Comparison of ENCODE assay signal across 8 cellular contexts in genomic region chr2:72973566-72974435, GRCh38. TPM values are rescaled to one million over a fixed set of nuclear protein-coding genes. Genes with fewer than 3 reads are reported as not detected.
A peak's percentile ranks its signal among the peaks of the same experiment; 100 is the strongest.
DNase-seq lines count a peak whose midpoint lies in the region; ATAC-seq and TF ChIP-seq lines count a peak whose summit lies in the region.

No MANE protein-coding gene starts in this region.

- H3K4me1 ChIP-seq in naive thymus-derived CD4-positive, alpha-beta T cell (ENCODE audit: control insufficient read depth in 2 of 2, insufficient read depth in 2 of 2, low read length in 2 of 2) = no peaks in the 10 kb centered on the region
- no peaks in the 10 kb centered on the region for H3K4me1 ChIP-seq in aorta (ENCODE audit: control insufficient read depth in 1 of 2, insufficient read depth in 2 of 2, low read length in 2 of 2)

- no peaks in the 10 kb centered on the region for H3K27me3 Mint-ChIP-seq in activated B cell treated with CpG ODN at 0.5 μM for 24 hours
- peaks cover 0 to 7% (median 0%) of the 10 kb centered on the region in 5 donors for H3K27me3 Mint-ChIP-seq in naive thymus-derived CD4-positive, alpha-beta T cell

- POLR2A ChIA-PET in activated B cell treated with CpG ODN at 0.5 μM for 24 hours (lab: Charles Lee) = no interaction called here
- POLR2A ChIA-PET in naive thymus-derived CD4-positive, alpha-beta T cell (lab: Charles Lee) = no interaction called here

- H3K27ac Mint-ChIP-seq in activated B cell treated with CpG ODN at 0.5 μM for 24 hours = no peak overlapping the region
- H3K27ac Mint-ChIP-seq in naive thymus-derived CD4-positive, alpha-beta T cell = no peak overlapping the region

- 61% methylated on average over 12 of the region's 12 CpGs for WGBS in aorta, 2 donors

- H3K27me3 ChIP-seq in naive thymus-derived CD4-positive, alpha-beta T cell (ENCODE audit: control insufficient read depth in 2 of 2, insufficient read depth in 2 of 2, low read length in 2 of 2) = no peaks in the 10 kb centered on the region
- no peaks in the 10 kb centered on the region for H3K27me3 ChIP-seq in aorta (ENCODE audit: control insufficient read depth in 1 of 2, insufficient read depth in 2 of 2, low read length in 1 of 2)

- CTCF ChIA-PET in activated B cell treated with CpG ODN at 0.5 μM for 24 hours (lab: Charles Lee) = interaction anchor here (0.6 to 2.4 kb wide), 5 partner anchors 17 to 203 kb away, joined by 3 to 19 read pairs (median 7); partner anchors contain the start of gene SFXN5
- CTCF ChIA-PET in naive thymus-derived CD4-positive, alpha-beta T cell (lab: Charles Lee) = interaction anchor here (0.7 to 1.4 kb wide), 5 partner anchors 12 to 203 kb away, joined by 3 to 6 read pairs (median 4); no protein-coding TSS in a partner anchor

- no peaks in the 10 kb centered on the region for H3K9me3 Mint-ChIP-seq in activated B cell treated with CpG ODN at 0.5 μM for 24 hours
- no peaks in the 10 kb centered on the region for H3K9me3 Mint-ChIP-seq in naive thymus-derived CD4-positive, alpha-beta T cell

- no peak for DNase-seq in AG09319 (ENCODE audit: extremely low read depth, low read depth)
- peak; percentile 2 for DNase-seq in NCI-H2029 treated with DMSO at 0.1 percent for 48 hours (lab: John Stamatoyannopoulos, UW)
- DNase-seq in activated B cell treated with CpG ODN at 0.5 μM for 24 hours = no peak
- peak; percentile 67 for DNase-seq in epidermal melanocyte (ENCODE audit: insufficient read length, low spot score)
- peak in 6 of 9 donors; percentile 13 to 40 (median 20) for DNase-seq in naive thymus-derived CD4-positive, alpha-beta T cell
- peak in 1 of 2 donors; percentile 13 for DNase-seq in aorta

- H3K9me3 ChIP-seq in naive thymus-derived CD4-positive, alpha-beta T cell (ENCODE audit: control insufficient read depth in 2 of 3, low read length in 3 of 3) = no peaks in the 10 kb centered on the region
- H3K9me3 ChIP-seq in aorta (ENCODE audit: control insufficient read depth, low read length) = no peaks in the 10 kb centered on the region

- no peaks in the 10 kb centered on the region for H3K4me1 Mint-ChIP-seq in activated B cell treated with CpG ODN at 0.5 μM for 24 hours
- no peaks in the 10 kb centered on the region for H3K4me1 Mint-ChIP-seq in naive thymus-derived CD4-positive, alpha-beta T cell

- H3K4me3 Mint-ChIP-seq in activated B cell treated with CpG ODN at 0.5 μM for 24 hours = no peak overlapping the region
- no peak overlapping the region for H3K4me3 Mint-ChIP-seq in naive thymus-derived CD4-positive, alpha-beta T cell

- H3K27ac ChIP-seq in naive thymus-derived CD4-positive, alpha-beta T cell (ENCODE audit: low read depth, low read length) = no peak overlapping the region
- no peak overlapping the region for H3K27ac ChIP-seq in aorta (ENCODE audit: low read depth in 1 of 2, low read length in 2 of 2)

- no peak overlapping the region for H3K4me3 ChIP-seq in naive thymus-derived CD4-positive, alpha-beta T cell (ENCODE audit: low read length)
- no peak overlapping the region for H3K4me3 ChIP-seq in aorta (ENCODE audit: low read length in 2 of 2)

- TF ChIP-seq CTCF in AG09319 (IDR thresholded peaks at IDR 0.05; ENCODE audit: low read depth, low read length) (peak; percentile 87), activated B cell treated with CpG ODN at 0.5 μM for 24 hours (IDR thresholded peaks at IDR 0.05) (no peak)

- ATAC-seq in GM18498 (IDR thresholded peaks at IDR 0.05; ENCODE audit: unreplicated experiment) (peak; percentile 84), HG02938 (IDR thresholded peaks at IDR 0.05; ENCODE audit: unreplicated experiment) (peak; percentile 65), activated B cell treated with CpG ODN at 0.5 μM for 24 hours (ENCODE audit: low read depth) (peak; percentile 73), aorta (ENCODE audit: low FRiP score) (peak; percentile 77)
- peak; percentile 86 for ATAC-seq in naive thymus-derived CD4-positive, alpha-beta T cell

- H3K36me3 Mint-ChIP-seq in activated B cell treated with CpG ODN at 0.5 μM for 24 hours (ENCODE audit: low read depth) = no peaks in the 10 kb centered on the region
- H3K36me3 Mint-ChIP-seq in naive thymus-derived CD4-positive, alpha-beta T cell = peaks cover 0 to 7% (median 0%) of the 10 kb centered on the region in 5 donors

- intact Hi-C loops in activated B cell treated with CpG ODN at 0.5 μM for 24 hours (cut with micrococcal nuclease) = loop anchor here (1.0 kb wide), 1 partner anchor 82 kb away; no protein-coding TSS in a partner anchor
- intact Hi-C loops in naive thymus-derived CD4-positive, alpha-beta T cell (cut with micrococcal nuclease) = loop anchor here in 1 of 2 donors (1.0 to 10.0 kb wide), 2 partner anchors 82 to 199 kb away; no protein-coding TSS in a partner anchor
- intact Hi-C loops in aorta (cut with DNase I) = loop anchor here in 1 of 2 donors (5.0 kb wide), 1 partner anchor 82 kb away; no protein-coding TSS in a partner anchor

- H3K36me3 ChIP-seq in naive thymus-derived CD4-positive, alpha-beta T cell (ENCODE audit: control insufficient read depth in 2 of 3, insufficient read depth in 3 of 3, low read length in 3 of 3) = no peaks in the 10 kb centered on the region
- no peaks in the 10 kb centered on the region for H3K36me3 ChIP-seq in aorta (ENCODE audit: control insufficient read depth in 1 of 2, insufficient read depth in 2 of 2, low read length in 1 of 2)

RNA-seq across cellular contexts. Expression of gene EMX1, which starts 56.5 kb away (rescaled TPM):
- total RNA-seq in activated B cell treated with CpG ODN at 0.5 μM for 24 hours = 0.22 TPM in 1 of 2 replicates, not detected in the other
- total RNA-seq in naive thymus-derived CD4-positive, alpha-beta T cell = not detected
- polyA plus RNA-seq in naive thymus-derived CD4-positive, alpha-beta T cell = not detected
- total RNA-seq in aorta = not detected
- not detected for polyA plus RNA-seq in aorta

Comparison
In these comparisons a context has a peak if more than half of its experiments do, and no peak if none do; other contexts are left out.
1. DNase-seq: peak in NCI-H2029 treated with DMSO at 0.1 percent for 48 hours (single experiment), epidermal melanocyte (single experiment) and naive thymus-derived CD4-positive, alpha-beta T cell (6 of 9); none in AG09319 (single experiment) and activated B cell treated with CpG ODN at 0.5 μM for 24 hours (single experiment).
2. Peak in every context shown above with its lines, with median percentiles within 50 percentile points of each other: ATAC-seq.